Comparison of ENCODE assay signal across 1 cellular context in genomic region chr20:34495928-34496327, GRCh38.
TF ChIP-seq lines count a peak whose summit lies in the region.

No MANE protein-coding gene starts in this region.

TF ChIP-seq in HepG2, 621 proteins besides CTCF, POLR2A, EP300 and RAD21 (continued from another document):
- no peak for TF ChIP-seq GMEB1 (CRISPR knock-in tag; IDR thresholded peaks at IDR 0.05; ENCODE audit: borderline replicate concordance)
- no peak for TF ChIP-seq JUND (CRISPR knock-in tag; IDR thresholded peaks at IDR 0.05)
- no peak for TF ChIP-seq MAFF (IDR thresholded peaks at IDR 0.05; ENCODE audit: low read depth, low read length)
- TF ChIP-seq ZNF772 (CRISPR knock-in tag; IDR thresholded peaks at IDR 0.05) = no peak
- TF ChIP-seq ZNF674 (CRISPR knock-in tag; IDR thresholded peaks at IDR 0.05; ENCODE audit: low read depth) = no peak
- TF ChIP-seq GATAD2A (CRISPR knock-in tag; IDR thresholded peaks at IDR 0.05) = no peak
- no peak for TF ChIP-seq STAT6 (CRISPR knock-in tag; IDR thresholded peaks at IDR 0.05; ENCODE audit: borderline replicate concordance)
- TF ChIP-seq PTBP1 (IDR thresholded peaks at IDR 0.05; ENCODE audit: low read depth, low read length, poor library complexity, severe bottlenecking) = no peak
- TF ChIP-seq MTF2 (CRISPR knock-in tag; IDR thresholded peaks at IDR 0.05; ENCODE audit: borderline replicate concordance) = no peak
- no peak for TF ChIP-seq LBX2 (CRISPR knock-in tag; IDR thresholded peaks at IDR 0.05; ENCODE audit: borderline replicate concordance)
- TF ChIP-seq ZNF841 (CRISPR knock-in tag; IDR thresholded peaks at IDR 0.05; ENCODE audit: borderline replicate concordance) = no peak
- no peak for TF ChIP-seq ZSCAN29 (CRISPR knock-in tag; conservative IDR thresholded peaks at IDR 0.05)
- TF ChIP-seq, protein P1, sequence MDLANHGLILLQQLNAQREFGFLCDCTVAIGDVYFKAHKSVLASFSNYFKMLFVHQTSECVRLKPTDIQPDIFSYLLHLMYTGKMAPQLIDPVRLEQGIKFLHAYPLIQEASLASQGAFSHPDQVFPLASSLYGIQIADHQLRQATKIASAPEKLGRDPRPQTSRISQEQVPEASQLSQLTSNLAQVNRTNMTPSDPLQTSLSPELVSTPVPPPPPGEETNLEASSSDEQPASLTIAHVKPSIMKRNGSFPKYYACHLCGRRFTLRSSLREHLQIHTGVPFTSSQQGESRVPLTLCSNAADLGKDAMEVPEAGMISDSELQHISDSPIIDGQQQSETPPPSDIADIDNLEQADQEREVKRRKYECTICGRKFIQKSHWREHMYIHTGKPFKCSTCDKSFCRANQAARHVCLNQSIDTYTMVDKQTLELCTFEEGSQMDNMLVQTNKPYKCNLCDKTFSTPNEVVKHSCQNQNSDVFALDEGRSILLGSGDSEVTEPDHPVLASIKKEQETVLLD (CRISPR knock-in tag; IDR thresholded peaks at IDR 0.05; ENCODE audit: low read depth) = no peak
